ENCODE assay signal across 8 cellular contexts in the genomic region with DNA sequence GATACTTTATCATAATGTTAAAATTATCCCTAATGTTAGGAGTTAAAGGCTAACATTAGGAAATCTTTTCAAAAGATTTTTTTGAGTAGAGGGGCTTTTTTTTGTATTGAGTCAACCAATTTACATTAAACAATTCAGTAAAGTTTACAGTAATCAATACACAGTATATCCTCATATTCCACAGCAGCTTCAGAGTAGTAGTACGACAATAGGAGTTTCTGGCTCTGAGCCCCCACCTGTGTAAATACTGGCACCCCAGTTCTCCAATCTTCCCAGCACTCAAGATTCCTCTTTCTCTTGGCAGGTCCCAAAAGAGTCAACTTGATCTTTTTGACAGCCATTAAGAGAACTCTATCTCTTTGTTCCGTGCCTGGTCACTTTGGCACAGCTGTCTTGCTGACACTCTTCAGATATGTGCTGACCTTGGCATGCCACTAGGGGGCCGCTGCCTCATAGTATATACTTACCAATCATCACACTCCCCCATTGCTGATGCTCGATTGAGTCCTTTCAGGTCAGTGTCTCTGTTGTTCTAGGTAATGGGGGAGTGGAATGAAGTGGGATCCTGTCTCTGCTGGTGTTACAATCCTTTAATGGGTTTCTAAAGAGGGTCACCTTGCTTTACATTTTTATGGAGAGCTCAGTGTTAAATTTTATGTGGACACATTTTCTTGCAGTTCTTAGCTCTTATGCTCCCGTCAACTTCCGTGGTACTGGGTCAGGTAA. TPM values are rescaled to one million over a fixed set of nuclear protein-coding genes. Genes with fewer than 3 reads are reported as not detected.
DNase-seq lines count a peak whose midpoint lies in the region; ATAC-seq and TF ChIP-seq lines count a peak whose summit lies in the region.

No MANE protein-coding gene starts in this region.

- ATAC-seq in GM21723 (IDR thresholded peaks at IDR 0.05; ENCODE audit: unreplicated experiment) = peak; percentile 100

- no peak overlapping the region for H4K12ac ChIP-seq in trophoblast cell (ENCODE audit: low read depth, low read length)

- CTCF ChIA-PET in RWPE1 (lab: Yijun Ruan, JAX) = interaction anchor here (0.5 to 1.6 kb wide), 20 partner anchors 9 to 1806 kb away, joined by 3 to 19 read pairs (median 4); no protein-coding TSS in a partner anchor

- peak overlapping the region; percentile 73 for H2AFZ ChIP-seq in trophoblast cell (ENCODE audit: insufficient read depth, low read length, poor library complexity)

- H3K4ac ChIP-seq in trophoblast cell (ENCODE audit: low read depth, low read length) = no peak overlapping the region

- no peaks in the 10 kb centered on the region for H3K79me2 ChIP-seq in trophoblast cell (ENCODE audit: control insufficient read depth, insufficient read depth, low read length, poor library complexity)

- no peaks in the 10 kb centered on the region for H3K27me3 ChIP-seq in trophoblast cell (ENCODE audit: insufficient read depth, low read length)

- H3K4me3 ChIP-seq in trophoblast cell (ENCODE audit: low read depth, low read length) = no peak overlapping the region

- H2BK120ac ChIP-seq in trophoblast cell (ENCODE audit: insufficient read depth, low read length, poor library complexity) = no peak overlapping the region

- H4K8ac ChIP-seq in trophoblast cell (ENCODE audit: low read depth, low read length) = no peak overlapping the region

- POLR2A ChIA-PET in RWPE1 (lab: Yijun Ruan, JAX; ENCODE audit: low non-redundant PET) = interaction anchor here (0.5 to 1.4 kb wide), 2 partner anchors 9 to 59 kb away, joined by 3 to 4 read pairs; no protein-coding TSS in a partner anchor

- H2BK5ac ChIP-seq in trophoblast cell (ENCODE audit: low read depth, low read length, poor library complexity) = no peak overlapping the region

- no peaks in the 10 kb centered on the region for H3K9me3 ChIP-seq in trophoblast cell (ENCODE audit: insufficient read depth, low read depth, low read length)

- no peak overlapping the region for H3K23ac ChIP-seq in trophoblast cell (ENCODE audit: low read length)

- no CpG with 5 or more reads among the region's 6 CpGs for WGBS in trophoblast cell (ENCODE audit: extremely low coverage, insufficient coverage, insufficient read length)

- H3K4me2 ChIP-seq in trophoblast cell (ENCODE audit: low read length) = no peak overlapping the region

- no peak overlapping the region for H3K9ac ChIP-seq in trophoblast cell (ENCODE audit: low read length)

- H3K14ac ChIP-seq in trophoblast cell (ENCODE audit: low read length) = no peak overlapping the region

- TF ChIP-seq CTCF in RWPE1 (conservative IDR thresholded peaks at IDR 0.05; ENCODE audit: low read depth) = peak; percentile 79

- H3K36me3 ChIP-seq in trophoblast cell (ENCODE audit: control insufficient read depth in 1 of 2, insufficient read depth in 2 of 2, low read length in 2 of 2) = no peaks in the 10 kb centered on the region

- no peak overlapping the region for H3K18ac ChIP-seq in trophoblast cell (ENCODE audit: low read length)

- no peak overlapping the region for H3K27ac ChIP-seq in RWPE1
- no peak overlapping the region for H3K27ac ChIP-seq in trophoblast cell (ENCODE audit: low read depth, low read length)

- H2AK5ac ChIP-seq in trophoblast cell (ENCODE audit: low read length) = no peak overlapping the region

- peaks cover 0 to 2% of the 10 kb centered on the region in 2 experiments for H3K4me1 ChIP-seq in trophoblast cell (ENCODE audit: control insufficient read depth in 1 of 2, insufficient read depth in 2 of 2, low read length in 2 of 2)

- peak; percentile 65 for DNase-seq in EL
- DNase-seq in KG1 (lab: John Stamatoyannopoulos, UW) = peak; percentile 58
- peak; percentile 58 for DNase-seq in RWPE1 (ENCODE audit: low spot score)
- peak; percentile 47 for DNase-seq in activated effector memory CD4-positive, alpha-beta T cell treated with Interleukin-2 at 50 U/mL for 16 hours
- DNase-seq in globus pallidus (ENCODE audit: low spot score) = peak; percentile 78
- peak; percentile 57 to 70 for DNase-seq in trophoblast cell
- peak; percentile 78 for DNase-seq in ureter (ENCODE audit: low spot score)

- H4K91ac ChIP-seq in trophoblast cell (ENCODE audit: low read depth, low read length) = no peak overlapping the region

- H3K79me1 ChIP-seq in trophoblast cell (ENCODE audit: low read length) = peaks cover 3% of the 10 kb centered on the region

- no peak overlapping the region for H2BK12ac ChIP-seq in trophoblast cell (ENCODE audit: low read length)

RNA-seq across cellular contexts. Expression of gene CCNI, which starts 19.5 kb away (rescaled TPM):
- polyA plus RNA-seq in trophoblast cell (2013) = 223 and 238 TPM in 2 replicates
- total RNA-seq in ureter = 238 TPM
